ENCODE assay signal across 17 cellular contexts in genomic region chr7:105816954-105817615, GRCh38. TPM values are rescaled to one million over a fixed set of nuclear protein-coding genes. Genes with fewer than 3 reads are reported as not detected.
DNase-seq lines count a peak whose midpoint lies in the region; ATAC-seq and TF ChIP-seq lines count a peak whose summit lies in the region.
"Had no signal": no experiment of that assay in that cellular context is flagged by ENCODE, and none has a peak within 500 bp of the region (broad histone marks: within the 10 kb centered on the region; RNA-seq: fewer than 3 reads in every experiment).

No MANE protein-coding gene starts in this region.

- H3K27ac Mint-ChIP-seq in neural progenitor cell (peak overlapping the region; percentile 4), GM23338 (no peak overlapping the region)
- H3K27ac Mint-ChIP-seq: T-cell had no signal

- no peaks in the 10 kb centered on the region for H3K9me3 ChIP-seq in neural progenitor cell (ENCODE audit: low read depth)
- no peaks in the 10 kb centered on the region for H3K9me3 ChIP-seq in MG63
- H3K9me3 ChIP-seq: HAP-1, Peyer's patch had no signal

- H3K27ac ChIP-seq in neural progenitor cell, result no peak overlapping the region
- no peak overlapping the region for H3K27ac ChIP-seq in GM23338 (ENCODE audit: low read depth)
- H3K27ac ChIP-seq: Peyer's patch had no signal

- peak; percentile 28 for DNase-seq in DMS153 treated with DMSO at 0.1 percent for 48 hours (lab: John Stamatoyannopoulos, UW; ENCODE audit: unreplicated experiment)
- no peak for DNase-seq in DMS153 (lab: John Stamatoyannopoulos, UW)
- peak; percentile 8 for DNase-seq in NCI-H1105 (lab: John Stamatoyannopoulos, UW)
- peak; percentile 40 for DNase-seq in NCI-H748 treated with DMSO at 0.1 percent for 48 hours (lab: John Stamatoyannopoulos, UW)
- DNase-seq in neural progenitor cell (ENCODE audit: low spot score), result no peak
- DNase-seq in GM23338 (ENCODE audit: low spot score), result no peak
- no peak for DNase-seq in ureter (ENCODE audit: low spot score)
- DNase-seq in MG63, result no peak
- DNase-seq: 8988T, C1 segment of cervical spinal cord, COR-L47, EL, NCI-H1694, Peyer's patch, T-cell had no signal

- H3K36me3 Mint-ChIP-seq in neural progenitor cell (peaks cover 11% of the 10 kb centered on the region), GM23338 (ENCODE audit: low read depth) (peaks cover 14% of the 10 kb centered on the region)

- H3K9ac ChIP-seq in neural progenitor cell, result no peak overlapping the region

- H3K36me3 ChIP-seq in neural progenitor cell (no peaks in the 10 kb centered on the region), GM23338 (ENCODE audit: insufficient read depth) (no peaks in the 10 kb centered on the region), MG63 (no peaks in the 10 kb centered on the region)
- H3K36me3 ChIP-seq: HAP-1, Peyer's patch had no signal

- H3K4me3 ChIP-seq in neural progenitor cell (no peak overlapping the region), GM23338 (no peak overlapping the region), MG63 (no peak overlapping the region)
- H3K4me3 ChIP-seq: HAP-1, Peyer's patch had no signal

- peaks cover 5% of the 10 kb centered on the region for H3K9me2 ChIP-seq in GM23338 (ENCODE audit: insufficient read depth)

- H3K4me1 ChIP-seq in neural progenitor cell (no peaks in the 10 kb centered on the region), GM23338 (ENCODE audit: insufficient read depth) (peaks cover 19% of the 10 kb centered on the region)
- H3K4me1 ChIP-seq: HAP-1, Peyer's patch had no signal

- H3K9me3 Mint-ChIP-seq in neural progenitor cell (no peaks in the 10 kb centered on the region), GM23338 (no peaks in the 10 kb centered on the region)
- H3K9me3 Mint-ChIP-seq: T-cell had no signal

- no peak overlapping the region for H2AFZ ChIP-seq in neural progenitor cell (replicated peaks)
- no peak overlapping the region for H2AFZ ChIP-seq in GM23338

- H3K4me1 Mint-ChIP-seq in neural progenitor cell, result peaks cover 20% of the 10 kb centered on the region
- peaks cover 28% of the 10 kb centered on the region for H3K4me1 Mint-ChIP-seq in GM23338

- H3K79me2 ChIP-seq in neural progenitor cell (ENCODE audit: low read depth) (no peaks in the 10 kb centered on the region), GM23338 (replicated peaks; ENCODE audit: insufficient read depth) (peaks cover 3% of the 10 kb centered on the region; the same call in 1 of the 2 replicates)

- H3F3A ChIP-seq in neural progenitor cell (ENCODE audit: low read depth) (no peaks in the 10 kb centered on the region), GM23338 (replicated peaks; ENCODE audit: low read depth) (no peaks in the 10 kb centered on the region)

- H3K4me2 ChIP-seq in neural progenitor cell, result no peak overlapping the region
- H3K4me2 ChIP-seq in GM23338, result no peak overlapping the region

- no peaks in the 10 kb centered on the region for H3K27me3 ChIP-seq in neural progenitor cell
- no peaks in the 10 kb centered on the region for H3K27me3 ChIP-seq in GM23338 (ENCODE audit: insufficient read depth)
- H3K27me3 ChIP-seq in MG63, result no peaks in the 10 kb centered on the region
- H3K27me3 ChIP-seq: Peyer's patch had no signal

- no peak for ATAC-seq in GM23338
- ATAC-seq: Right ventricle myocardium inferior, T-cell had no signal

- TF ChIP-seq CTCF in neural progenitor cell (IDR thresholded peaks at IDR 0.05) (no peak), GM23338 (conservative IDR thresholded peaks at IDR 0.05; ENCODE audit: low read depth in 2 of 2) (no peak)

- H4K20me1 ChIP-seq in neural progenitor cell (ENCODE audit: low read depth) (peaks cover 5% of the 10 kb centered on the region), GM23338 (replicated peaks; ENCODE audit: insufficient read depth) (no peaks in the 10 kb centered on the region; the same call in 1 of the 2 replicates)

- H3K4me3 Mint-ChIP-seq in neural progenitor cell (no peak overlapping the region), GM23338 (no peak overlapping the region)
- H3K4me3 Mint-ChIP-seq: T-cell had no signal

- H3K27me3 Mint-ChIP-seq in neural progenitor cell (ENCODE audit: insufficient read depth, low read depth) (peaks cover 10% of the 10 kb centered on the region), GM23338 (ENCODE audit: insufficient read depth, low read depth, poor library complexity) (peaks cover 2% of the 10 kb centered on the region)
- H3K27me3 Mint-ChIP-seq: T-cell had no signal

TF ChIP-seq in GM23338, 12 proteins besides CTCF, POLR2A, EP300 and RAD21 (continues in another document):
- no peak for TF ChIP-seq ZNF114 (CRISPR knock-in tag; IDR thresholded peaks at IDR 0.05)
- TF ChIP-seq POLR2AphosphoS5 (IDR thresholded peaks at IDR 0.05; ENCODE audit: low read depth), result no peak
- TF ChIP-seq NANOG (IDR thresholded peaks at IDR 0.05; ENCODE audit: borderline replicate concordance), result no peak
- no peak for TF ChIP-seq REST (IDR thresholded peaks at IDR 0.05; ENCODE audit: unreplicated experiment)
- no peak for TF ChIP-seq EZH2 (IDR thresholded peaks at IDR 0.05; ENCODE audit: low read depth, unreplicated experiment)
- no peak for TF ChIP-seq ZNF331 (CRISPR knock-in tag; IDR thresholded peaks at IDR 0.05; ENCODE audit: low read depth)
- TF ChIP-seq ETS1 (IDR thresholded peaks at IDR 0.05), result no peak

RNA-seq across cellular contexts. Expression of gene ATXN7L1, which starts 59.3 kb away (rescaled TPM):
- total RNA-seq in neural progenitor cell (ENCODE audit: low replicate concordance) (5.9 and 8.6 TPM in 2 replicates), ureter (31.6 TPM)
- total RNA-seq in GM23338 (2014; rRNA removed; shearing (Covaris generic)), result 19.4 and 29.8 TPM in 2 replicates
- 20.6 and 22.8 TPM in 2 replicates for polyA plus RNA-seq in GM23338 (2016; fragmentation: Nextera tagmentation; extraction: Ambion mirVana)
- 0.59 TPM in 1 of 2 replicates, not detected in the other for total RNA-seq in MG63 (2014; rRNA removed; shearing (Covaris generic); ENCODE audit: low replicate concordance)

Comparison
In these comparisons a context has a peak if more than half of its experiments do, and no peak if none do; other contexts are left out.
1. DNase-seq: peak in DMS153 treated with DMSO at 0.1 percent for 48 hours (single experiment), NCI-H1105 (single experiment) and NCI-H748 treated with DMSO at 0.1 percent for 48 hours (single experiment); none in DMS153 (single experiment), neural progenitor cell (single experiment), GM23338 (single experiment), ureter (single experiment) and MG63 (single experiment).